In genomic region chr10:58952747-58953466, GRCh38 we compare ENCODE assay signal across 8 cellular contexts.
DNase-seq lines count a peak whose midpoint lies in the region; ATAC-seq, FAIRE-seq and TF ChIP-seq lines count a peak whose summit lies in the region.

No MANE protein-coding gene starts in this region.

- H3K27ac Mint-ChIP-seq in nephron progenitor cell, result no peak overlapping the region

- H3K27ac ChIP-seq in Peyer's patch, result peak overlapping the region in 1 of 4 donors; percentile 4
- peak overlapping the region; percentile 49 to 62 (median 58) for H3K27ac ChIP-seq in esophagus muscularis mucosa (replicated peaks in 1 of 4)
- H3K27ac ChIP-seq in effector memory CD4-positive, alpha-beta T cell (ENCODE audit: insufficient read depth, low read length, poor library complexity, severe bottlenecking), result no peak overlapping the region

- intact Hi-C loops in esophagus muscularis mucosa (cut with DNase I), result loop anchor here (5.0 to 10.0 kb wide), 3 partner anchors 168 to 669 kb away; no protein-coding TSS in a partner anchor

- H3K27me3 ChIP-seq in Peyer's patch, result no peaks in the 10 kb centered on the region
- no peaks in the 10 kb centered on the region for H3K27me3 ChIP-seq in esophagus muscularis mucosa
- H3K27me3 ChIP-seq in effector memory CD4-positive, alpha-beta T cell (replicated peaks; ENCODE audit: control insufficient read depth, insufficient read depth, low read length, poor library complexity, severe bottlenecking), result no peaks in the 10 kb centered on the region

- no peaks in the 10 kb centered on the region for H3K36me3 ChIP-seq in Peyer's patch
- H3K36me3 ChIP-seq in esophagus muscularis mucosa, result no peaks in the 10 kb centered on the region
- no peaks in the 10 kb centered on the region for H3K36me3 ChIP-seq in effector memory CD4-positive, alpha-beta T cell (ENCODE audit: control insufficient read depth, insufficient read depth, low read length)

- peak; percentile 59 for ATAC-seq in HG03280 (IDR thresholded peaks at IDR 0.05; ENCODE audit: unreplicated experiment)

- H3K4me1 ChIP-seq in Peyer's patch, result no peaks in the 10 kb centered on the region
- peaks cover 0 to 41% (median 29%) of the 10 kb centered on the region in 4 donors for H3K4me1 ChIP-seq in esophagus muscularis mucosa
- H3K4me1 ChIP-seq in effector memory CD4-positive, alpha-beta T cell (ENCODE audit: control insufficient read depth, insufficient read depth, low read length, poor library complexity, severe bottlenecking), result no peaks in the 10 kb centered on the region

- peaks cover 7% of the 10 kb centered on the region for H3K27me3 Mint-ChIP-seq in nephron progenitor cell (ENCODE audit: low read depth, poor library complexity)

- DNase-seq in D721Med (ENCODE audit: insufficient read length, low spot score) (no peak), GM19239 (ENCODE audit: insufficient read length, low spot score) (no peak), Peyer's patch (peak in 1 of 3 donors; percentile 78), esophagus muscularis mucosa (ENCODE audit: extremely low spot score) (no peak), nephron progenitor cell (peak; percentile 54), SHP77 treated with DMSO at 0.1 percent for 48 hours (lab: John Stamatoyannopoulos, UW) (no peak)
- no peak for DNase-seq in effector memory CD4-positive, alpha-beta T cell

- no peaks in the 10 kb centered on the region for H3K9me3 Mint-ChIP-seq in nephron progenitor cell

- FAIRE-seq in D721Med (lab: Jason Lieb, UNC) (peak; percentile 88), GM19239 (lab: Jason Lieb, UNC) (peak; percentile 52)

- no peaks in the 10 kb centered on the region for H3K36me3 Mint-ChIP-seq in nephron progenitor cell (ENCODE audit: low read depth)

- 29% methylated on average over 3 of the region's 3 CpGs for WGBS in esophagus muscularis mucosa

- no peak for TF ChIP-seq POLR2A in Peyer's patch (IDR thresholded peaks at IDR 0.05)
- TF ChIP-seq POLR2A in esophagus muscularis mucosa (IDR thresholded peaks at IDR 0.05; ENCODE audit: low read depth), result no peak

- TF ChIP-seq EP300 in esophagus muscularis mucosa (IDR thresholded peaks at IDR 0.05), result no peak

- H3K4me3 ChIP-seq in Peyer's patch (no peak overlapping the region), esophagus muscularis mucosa (peak overlapping the region in 1 of 4 donors; percentile 26)
- H3K4me3 ChIP-seq in effector memory CD4-positive, alpha-beta T cell (ENCODE audit: insufficient read depth, low read depth, low read length, poor library complexity, severe bottlenecking), result no peak overlapping the region

- H3K9me3 ChIP-seq in Peyer's patch (no peaks in the 10 kb centered on the region), esophagus muscularis mucosa (no peaks in the 10 kb centered on the region)
- H3K9me3 ChIP-seq in effector memory CD4-positive, alpha-beta T cell (ENCODE audit: control insufficient read depth, low read length), result no peaks in the 10 kb centered on the region

- peaks cover 21% of the 10 kb centered on the region for H3K4me1 Mint-ChIP-seq in nephron progenitor cell

- no peak overlapping the region for H3K4me3 Mint-ChIP-seq in nephron progenitor cell

- TF ChIP-seq CTCF in D721Med (IDR thresholded peaks at IDR 0.05; ENCODE audit: insufficient read depth, missing control alignments) (peak; percentile 88), Peyer's patch (IDR thresholded peaks at IDR 0.05) (peak in 5 of 6 experiments; percentile 27 to 92 (median 90)), esophagus muscularis mucosa (IDR thresholded peaks at IDR 0.05) (peak; percentile 79 to 85 (median 83)), nephron progenitor cell (IDR thresholded peaks at IDR 0.05) (peak; percentile 78)
